Comparison of ENCODE assay signal across 1 cellular context in the genomic region with DNA sequence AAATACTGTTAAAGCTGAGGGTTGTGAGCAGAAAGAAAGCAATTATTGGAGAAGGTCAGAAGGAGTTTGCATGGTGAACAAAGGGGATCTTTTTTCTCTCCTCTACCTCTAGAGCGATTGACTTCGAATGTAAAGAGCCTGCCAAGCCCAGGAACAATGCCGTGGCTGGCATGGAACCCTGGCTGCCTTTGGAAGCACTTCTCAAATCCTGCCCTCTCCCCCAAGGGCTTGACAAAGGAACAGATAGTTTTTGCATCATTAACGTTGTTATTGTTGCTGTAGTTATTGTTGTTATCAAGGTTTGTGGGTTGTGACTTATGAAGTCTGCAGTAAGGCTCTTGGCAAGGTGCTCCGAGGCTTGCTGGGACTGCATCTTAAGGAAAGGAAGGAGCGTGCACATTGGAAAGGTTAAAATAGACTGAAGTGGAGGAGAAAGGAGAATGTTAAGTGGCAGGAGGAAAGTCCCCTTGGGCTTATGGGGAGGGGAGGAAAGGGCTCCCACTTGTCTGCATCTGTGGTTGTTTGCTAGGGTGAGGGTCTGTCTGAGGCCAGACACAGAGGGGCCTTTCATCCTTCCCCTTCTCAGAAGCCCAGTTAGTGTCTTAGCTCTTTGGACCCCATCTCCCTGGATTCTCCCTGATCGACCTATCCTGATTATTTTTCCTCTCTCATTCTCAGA.
TF ChIP-seq lines count a peak whose summit lies in the region.

No MANE protein-coding gene starts in this region.

TF ChIP-seq in GM12878, 131 proteins besides CTCF, POLR2A, EP300 and RAD21 (continued from another document):
- no peak for TF ChIP-seq BCL3 (IDR thresholded peaks at IDR 0.05; ENCODE audit: borderline replicate concordance, insufficient read depth, low read depth, low read length, poor library complexity, severe bottlenecking)
- TF ChIP-seq ZNF217 (IDR thresholded peaks at IDR 0.05), result no peak
- TF ChIP-seq SIX5 (IDR thresholded peaks at IDR 0.05; ENCODE audit: low read depth, low read length, severe bottlenecking), result no peak
- TF ChIP-seq, protein P1, sequence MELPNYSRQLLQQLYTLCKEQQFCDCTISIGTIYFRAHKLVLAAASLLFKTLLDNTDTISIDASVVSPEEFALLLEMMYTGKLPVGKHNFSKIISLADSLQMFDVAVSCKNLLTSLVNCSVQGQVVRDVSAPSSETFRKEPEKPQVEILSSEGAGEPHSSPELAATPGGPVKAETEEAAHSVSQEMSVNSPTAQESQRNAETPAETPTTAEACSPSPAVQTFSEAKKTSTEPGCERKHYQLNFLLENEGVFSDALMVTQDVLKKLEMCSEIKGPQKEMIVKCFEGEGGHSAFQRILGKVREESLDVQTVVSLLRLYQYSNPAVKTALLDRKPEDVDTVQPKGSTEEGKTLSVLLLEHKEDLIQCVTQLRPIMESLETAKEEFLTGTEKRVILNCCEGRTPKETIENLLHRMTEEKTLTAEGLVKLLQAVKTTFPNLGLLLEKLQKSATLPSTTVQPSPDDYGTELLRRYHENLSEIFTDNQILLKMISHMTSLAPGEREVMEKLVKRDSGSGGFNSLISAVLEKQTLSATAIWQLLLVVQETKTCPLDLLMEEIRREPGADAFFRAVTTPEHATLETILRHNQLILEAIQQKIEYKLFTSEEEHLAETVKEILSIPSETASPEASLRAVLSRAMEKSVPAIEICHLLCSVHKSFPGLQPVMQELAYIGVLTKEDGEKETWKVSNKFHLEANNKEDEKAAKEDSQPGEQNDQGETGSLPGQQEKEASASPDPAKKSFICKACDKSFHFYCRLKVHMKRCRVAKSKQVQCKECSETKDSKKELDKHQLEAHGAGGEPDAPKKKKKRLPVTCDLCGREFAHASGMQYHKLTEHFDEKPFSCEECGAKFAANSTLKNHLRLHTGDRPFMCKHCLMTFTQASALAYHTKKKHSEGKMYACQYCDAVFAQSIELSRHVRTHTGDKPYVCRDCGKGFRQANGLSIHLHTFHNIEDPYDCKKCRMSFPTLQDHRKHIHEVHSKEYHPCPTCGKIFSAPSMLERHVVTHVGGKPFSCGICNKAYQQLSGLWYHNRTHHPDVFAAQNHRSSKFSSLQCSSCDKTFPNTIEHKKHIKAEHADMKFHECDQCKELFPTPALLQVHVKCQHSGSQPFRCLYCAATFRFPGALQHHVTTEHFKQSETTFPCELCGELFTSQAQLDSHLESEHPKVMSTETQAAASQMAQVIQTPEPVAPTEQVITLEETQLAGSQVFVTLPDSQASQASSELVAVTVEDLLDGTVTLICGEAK (IDR thresholded peaks at IDR 0.05; ENCODE audit: borderline replicate concordance), result no peak
- no peak for TF ChIP-seq STAT1 (conservative IDR thresholded peaks at IDR 0.05)
- no peak for TF ChIP-seq BCL11A (IDR thresholded peaks at IDR 0.05; ENCODE audit: low read depth, low read length)
- TF ChIP-seq YBX1 (IDR thresholded peaks at IDR 0.05), result no peak
- TF ChIP-seq, protein P2, sequence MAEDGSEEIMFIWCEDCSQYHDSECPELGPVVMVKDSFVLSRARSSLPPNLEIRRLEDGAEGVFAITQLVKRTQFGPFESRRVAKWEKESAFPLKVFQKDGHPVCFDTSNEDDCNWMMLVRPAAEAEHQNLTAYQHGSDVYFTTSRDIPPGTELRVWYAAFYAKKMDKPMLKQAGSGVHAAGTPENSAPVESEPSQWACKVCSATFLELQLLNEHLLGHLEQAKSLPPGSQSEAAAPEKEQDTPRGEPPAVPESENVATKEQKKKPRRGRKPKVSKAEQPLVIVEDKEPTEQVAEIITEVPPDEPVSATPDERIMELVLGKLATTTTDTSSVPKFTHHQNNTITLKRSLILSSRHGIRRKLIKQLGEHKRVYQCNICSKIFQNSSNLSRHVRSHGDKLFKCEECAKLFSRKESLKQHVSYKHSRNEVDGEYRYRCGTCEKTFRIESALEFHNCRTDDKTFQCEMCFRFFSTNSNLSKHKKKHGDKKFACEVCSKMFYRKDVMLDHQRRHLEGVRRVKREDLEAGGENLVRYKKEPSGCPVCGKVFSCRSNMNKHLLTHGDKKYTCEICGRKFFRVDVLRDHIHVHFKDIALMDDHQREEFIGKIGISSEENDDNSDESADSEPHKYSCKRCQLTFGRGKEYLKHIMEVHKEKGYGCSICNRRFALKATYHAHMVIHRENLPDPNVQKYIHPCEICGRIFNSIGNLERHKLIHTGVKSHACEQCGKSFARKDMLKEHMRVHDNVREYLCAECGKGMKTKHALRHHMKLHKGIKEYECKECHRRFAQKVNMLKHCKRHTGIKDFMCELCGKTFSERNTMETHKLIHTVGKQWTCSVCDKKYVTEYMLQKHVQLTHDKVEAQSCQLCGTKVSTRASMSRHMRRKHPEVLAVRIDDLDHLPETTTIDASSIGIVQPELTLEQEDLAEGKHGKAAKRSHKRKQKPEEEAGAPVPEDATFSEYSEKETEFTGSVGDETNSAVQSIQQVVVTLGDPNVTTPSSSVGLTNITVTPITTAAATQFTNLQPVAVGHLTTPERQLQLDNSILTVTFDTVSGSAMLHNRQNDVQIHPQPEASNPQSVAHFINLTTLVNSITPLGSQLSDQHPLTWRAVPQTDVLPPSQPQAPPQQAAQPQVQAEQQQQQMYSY (CRISPR knock-in tag; IDR thresholded peaks at IDR 0.05), result no peak
- TF ChIP-seq NBN (IDR thresholded peaks at IDR 0.05), result no peak
- no peak for TF ChIP-seq ATF7 (IDR thresholded peaks at IDR 0.05; ENCODE audit: low read depth)
- no peak for TF ChIP-seq MTA3 (IDR thresholded peaks at IDR 0.05; ENCODE audit: borderline replicate concordance, low read length)
- no peak for TF ChIP-seq ZSCAN29 (IDR thresholded peaks at IDR 0.05)
- TF ChIP-seq BMI1 (IDR thresholded peaks at IDR 0.05; ENCODE audit: borderline replicate concordance), result no peak
- TF ChIP-seq, protein P3, sequence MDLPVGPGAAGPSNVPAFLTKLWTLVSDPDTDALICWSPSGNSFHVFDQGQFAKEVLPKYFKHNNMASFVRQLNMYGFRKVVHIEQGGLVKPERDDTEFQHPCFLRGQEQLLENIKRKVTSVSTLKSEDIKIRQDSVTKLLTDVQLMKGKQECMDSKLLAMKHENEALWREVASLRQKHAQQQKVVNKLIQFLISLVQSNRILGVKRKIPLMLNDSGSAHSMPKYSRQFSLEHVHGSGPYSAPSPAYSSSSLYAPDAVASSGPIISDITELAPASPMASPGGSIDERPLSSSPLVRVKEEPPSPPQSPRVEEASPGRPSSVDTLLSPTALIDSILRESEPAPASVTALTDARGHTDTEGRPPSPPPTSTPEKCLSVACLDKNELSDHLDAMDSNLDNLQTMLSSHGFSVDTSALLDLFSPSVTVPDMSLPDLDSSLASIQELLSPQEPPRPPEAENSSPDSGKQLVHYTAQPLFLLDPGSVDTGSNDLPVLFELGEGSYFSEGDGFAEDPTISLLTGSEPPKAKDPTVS (IDR thresholded peaks at IDR 0.05; ENCODE audit: low read depth, low read length), result no peak
- no peak for TF ChIP-seq MXI1 (IDR thresholded peaks at IDR 0.05; ENCODE audit: low read depth, low read length)
- TF ChIP-seq PKNOX1 (IDR thresholded peaks at IDR 0.05), result no peak
- no peak for TF ChIP-seq FOS (IDR thresholded peaks at IDR 0.05; ENCODE audit: borderline replicate concordance, extremely low read depth, insufficient read length)
